Comparison of ENCODE assay signal across 18 cellular contexts in genomic region chr12:11348439-11348838, GRCh38. TPM values are rescaled to one million over a fixed set of nuclear protein-coding genes. Genes with fewer than 3 reads are reported as not detected.
DNase-seq lines count a peak whose midpoint lies in the region; ATAC-seq, FAIRE-seq and TF ChIP-seq lines count a peak whose summit lies in the region.
"Had no signal": no experiment of that assay in that cellular context is flagged by ENCODE, and none has a peak within 500 bp of the region (broad histone marks: within the 10 kb centered on the region; RNA-seq: fewer than 3 reads in every experiment).

No MANE protein-coding gene starts in this region.

- no peak for TF ChIP-seq RAD21 in HepG2 (CRISPR knock-in tag; IDR thresholded peaks at IDR 0.05)
- TF ChIP-seq RAD21 in K562 (CRISPR knock-in tag; conservative IDR thresholded peaks at IDR 0.05 in 1 of 2, IDR thresholded peaks at IDR 0.05 in 1 of 2), result no peak

- H3K27me3 Mint-ChIP-seq in activated T-cell treated with anti-CD3 and anti-CD28 coated beads, Interleukin-2, amount 50 U/mL, for 4 hours (ENCODE audit: low read depth), result no peaks in the 10 kb centered on the region

- no peaks in the 10 kb centered on the region for H3K9me1 ChIP-seq in K562 (ENCODE audit: control insufficient read depth, insufficient read depth, low read length)

- H4K8ac ChIP-seq in trophoblast cell (ENCODE audit: low read depth, low read length), result no peak overlapping the region

- BruUV-seq in HepG2 (replicated peaks; lab: Mats Ljungman, UMichigan), result no TSS peak
- BruUV-seq in K562 (replicated peaks; lab: Mats Ljungman, UMichigan), result no TSS peak

- H3K4me1 ChIP-seq in HepG2 (ENCODE audit: insufficient read depth, low read length) (peaks cover 7% of the 10 kb centered on the region; the same call in 1 of the 2 replicates), right lobe of liver (no peaks in the 10 kb centered on the region), K562 (replicated peaks in 1 of 2; ENCODE audit: control insufficient read depth in 2 of 2, insufficient read depth in 2 of 2, low read length in 2 of 2) (no peaks in the 10 kb centered on the region), trophoblast cell (ENCODE audit: control insufficient read depth in 1 of 2, insufficient read depth in 2 of 2, low read length in 2 of 2) (no peaks in the 10 kb centered on the region), vagina (no peaks in the 10 kb centered on the region)
- H3K4me1 ChIP-seq: A549 had no signal

- no peaks in the 10 kb centered on the region for H3K27me3 ChIP-seq in HepG2 (ENCODE audit: control insufficient read depth in 1 of 2, insufficient read depth in 2 of 2, low read length in 2 of 2)
- no peaks in the 10 kb centered on the region for H3K27me3 ChIP-seq in right lobe of liver
- H3K27me3 ChIP-seq in K562 (ENCODE audit: control insufficient read depth in 2 of 2, insufficient read depth in 2 of 2, low read length in 2 of 2), result no peaks in the 10 kb centered on the region
- no peaks in the 10 kb centered on the region for H3K27me3 ChIP-seq in trophoblast cell (ENCODE audit: insufficient read depth, low read length)
- no peaks in the 10 kb centered on the region for H3K27me3 ChIP-seq in vagina

- no peak overlapping the region for H3K4ac ChIP-seq in trophoblast cell (ENCODE audit: low read depth, low read length)

- DNase-seq in HepG2 (ENCODE audit: low spot score) (no peak), right lobe of liver (no peak), K562 (ENCODE audit: extremely low read depth in 1 of 4, low spot score in 3 of 4) (peak in 1 of 4 experiments; percentile 0), trophoblast cell (no peak), vagina (ENCODE audit: extremely low spot score in 2 of 2) (no peak)
- no peak for DNase-seq in effector CD8-positive, alpha-beta T cell (lab: John Stamatoyannopoulos, UW)
- no peak for DNase-seq in activated T-cell treated with anti-CD3 and anti-CD28 coated beads, Interleukin-2, amount 50 U/mL, for 4 hours
- DNase-seq: CD4-positive, alpha-beta memory T cell; DMS153; DMS79; GDM1 had no signal

- H3K4me3 ChIP-seq in HepG2 (replicated peaks in 1 of 3; ENCODE audit: insufficient read depth in 1 of 3, low read depth in 2 of 3, low read length in 3 of 3) (no peak overlapping the region), right lobe of liver (no peak overlapping the region), K562 (no peak overlapping the region), trophoblast cell (ENCODE audit: low read depth, low read length) (peak overlapping the region; percentile 23), vagina (no peak overlapping the region)
- H3K4me3 ChIP-seq: A549, GM23338 had no signal

- no peaks in the 10 kb centered on the region for H3K79me1 ChIP-seq in trophoblast cell (ENCODE audit: low read length)

- H3K9me3 ChIP-seq in HepG2 (ENCODE audit: low read length) (no peaks in the 10 kb centered on the region), right lobe of liver (no peaks in the 10 kb centered on the region), K562 (replicated peaks; ENCODE audit: control insufficient read depth, insufficient read depth, low read depth, low read length) (no peaks in the 10 kb centered on the region), trophoblast cell (ENCODE audit: insufficient read depth, low read depth, low read length) (no peaks in the 10 kb centered on the region), vagina (no peaks in the 10 kb centered on the region)
- H3K9me3 ChIP-seq: A549 had no signal

- no peak overlapping the region for H2BK120ac ChIP-seq in trophoblast cell (ENCODE audit: insufficient read depth, low read length, poor library complexity)

- H3K27ac ChIP-seq in HepG2 (ENCODE audit: extremely low read length, insufficient read depth, low read length), result no peak overlapping the region
- H3K27ac ChIP-seq in right lobe of liver, result no peak overlapping the region
- H3K27ac ChIP-seq in K562 (ENCODE audit: extremely low read depth, low read depth, low read length), result no peak overlapping the region
- no peak overlapping the region for H3K27ac ChIP-seq in trophoblast cell (ENCODE audit: low read depth, low read length)
- no peak overlapping the region for H3K27ac ChIP-seq in vagina
- H3K27ac ChIP-seq: 22Rv1, A549 had no signal

- no peak overlapping the region for H3K14ac ChIP-seq in trophoblast cell (ENCODE audit: low read length)

- no peaks in the 10 kb centered on the region for H3K36me3 ChIP-seq in HepG2 (replicated peaks in 1 of 2; ENCODE audit: control insufficient read depth in 1 of 2, insufficient read depth in 2 of 2, low read length in 2 of 2)
- H3K36me3 ChIP-seq in right lobe of liver, result no peaks in the 10 kb centered on the region
- no peaks in the 10 kb centered on the region for H3K36me3 ChIP-seq in K562 (ENCODE audit: control insufficient read depth, insufficient read depth, low read length)
- H3K36me3 ChIP-seq in trophoblast cell (ENCODE audit: control insufficient read depth in 1 of 2, insufficient read depth in 2 of 2, low read length in 2 of 2), result no peaks in the 10 kb centered on the region
- no peaks in the 10 kb centered on the region for H3K36me3 ChIP-seq in vagina

- no peak overlapping the region for H4K91ac ChIP-seq in trophoblast cell (ENCODE audit: low read depth, low read length)

- ATAC-seq in HepG2 (no peak), right lobe of liver (no peak), K562 (no peak)
- no peak for ATAC-seq in activated T-cell treated with anti-CD3 and anti-CD28 coated beads, Interleukin-2, amount 50 U/mL, for 4 hours

- in situ Hi-C loops in HepG2 (cut with HindIII; ENCODE audit: extremely low pct_ligation_motif_present, low pct_unique_long_range_greater_than_20kb), result no loop called here
- in situ Hi-C loops in K562 (cut with MboI), result loop anchor here (5.0 kb wide), 1 partner anchor 49 kb away; the partner anchor contains the start of gene PRB2

- no peak overlapping the region for H2BK5ac ChIP-seq in trophoblast cell (ENCODE audit: low read depth, low read length, poor library complexity)

- CTCF ChIA-PET in HepG2 (lab: Yijun Ruan, JAX; ENCODE audit: low intra/inter-chr PET ratio, low total read pairs), result no interaction called here
- CTCF ChIA-PET in K562 (lab: Yijun Ruan, JAX; ENCODE audit: low intra/inter-chr PET ratio), result no interaction called here

- WGBS in HepG2 (ENCODE audit: low lambda C conversion rate), result 5% methylated on average over 9 of the region's 9 CpGs
- WGBS in right lobe of liver (ENCODE audit: insufficient coverage, low coverage, low lambda C conversion rate, missing lambda C conversion rate), result 83% methylated on average over 9 of the region's 9 CpGs
- WGBS in K562 (ENCODE audit: insufficient coverage, low coverage, missing lambda C conversion rate), result 0% methylated on average over 6 of the region's 9 CpGs
- no CpG with 5 or more reads among the region's 9 CpGs for WGBS in trophoblast cell (ENCODE audit: extremely low coverage, insufficient coverage, insufficient read length)

- H3K9ac ChIP-seq in HepG2 (ENCODE audit: insufficient read depth, low read depth, low read length) (no peak overlapping the region), K562 (ENCODE audit: insufficient read depth in 1 of 2, low read depth in 2 of 2, low read length in 2 of 2) (no peak overlapping the region), trophoblast cell (ENCODE audit: low read length) (no peak overlapping the region)

- H3K36me3 Mint-ChIP-seq in activated T-cell treated with anti-CD3 and anti-CD28 coated beads, Interleukin-2, amount 50 U/mL, for 4 hours (ENCODE audit: insufficient read depth), result peaks cover 3% of the 10 kb centered on the region
- H3K36me3 Mint-ChIP-seq: CD14-positive monocyte; CD4-positive, alpha-beta memory T cell had no signal

- no peak overlapping the region for H2BK12ac ChIP-seq in trophoblast cell (ENCODE audit: low read length)

- H4K20me1 ChIP-seq in HepG2 (ENCODE audit: insufficient read depth, low read length), result no peaks in the 10 kb centered on the region
- no peaks in the 10 kb centered on the region for H4K20me1 ChIP-seq in K562 (replicated peaks; ENCODE audit: control insufficient read depth, insufficient read depth, low read length)

- H3K18ac ChIP-seq in trophoblast cell (ENCODE audit: low read length), result no peak overlapping the region

- H2AFZ ChIP-seq in HepG2 (ENCODE audit: low read length) (no peak overlapping the region), K562 (ENCODE audit: low read depth, low read length) (no peak overlapping the region), trophoblast cell (ENCODE audit: insufficient read depth, low read length, poor library complexity) (no peak overlapping the region)
- H2AFZ ChIP-seq: GM23338 had no signal

- TF ChIP-seq CTCF in HepG2 (CRISPR knock-in tag; IDR thresholded peaks at IDR 0.05), result no peak
- no peak for TF ChIP-seq CTCF in right lobe of liver (IDR thresholded peaks at IDR 0.05)
- no peak for TF ChIP-seq CTCF in K562 (IDR thresholded peaks at IDR 0.05 in 2 of 3, conservative IDR thresholded peaks at IDR 0.05 in 1 of 3; ENCODE audit: insufficient read depth in 2 of 3, low read depth in 1 of 3, low read length in 3 of 3)
- TF ChIP-seq CTCF in vagina (IDR thresholded peaks at IDR 0.05), result no peak

- no peak overlapping the region for H4K12ac ChIP-seq in trophoblast cell (ENCODE audit: low read depth, low read length)

- H2AK5ac ChIP-seq in trophoblast cell (ENCODE audit: low read length), result no peak overlapping the region

- no peak overlapping the region for H3K4me3 Mint-ChIP-seq in activated T-cell treated with anti-CD3 and anti-CD28 coated beads, Interleukin-2, amount 50 U/mL, for 4 hours
- H3K4me3 Mint-ChIP-seq: CD14-positive monocyte; CD4-positive, alpha-beta memory T cell; GM23338 had no signal

- no peaks in the 10 kb centered on the region for H3K79me2 ChIP-seq in HepG2 (ENCODE audit: insufficient read depth, low read length)
- no peaks in the 10 kb centered on the region for H3K79me2 ChIP-seq in K562 (ENCODE audit: control insufficient read depth, insufficient read depth, low read length)
- no peaks in the 10 kb centered on the region for H3K79me2 ChIP-seq in trophoblast cell (ENCODE audit: control insufficient read depth, insufficient read depth, low read length, poor library complexity)

- FAIRE-seq in HepG2 (lab: Jason Lieb, UNC) (no peak), K562 (lab: Jason Lieb, UNC) (no peak)
- FAIRE-seq: A549 had no signal

- H3K4me1 Mint-ChIP-seq in activated T-cell treated with anti-CD3 and anti-CD28 coated beads, Interleukin-2, amount 50 U/mL, for 4 hours (ENCODE audit: low read depth), result no peaks in the 10 kb centered on the region
- H3K4me1 Mint-ChIP-seq: CD14-positive monocyte; CD4-positive, alpha-beta memory T cell; GM23338 had no signal

- H3K9me3 Mint-ChIP-seq in activated T-cell treated with anti-CD3 and anti-CD28 coated beads, Interleukin-2, amount 50 U/mL, for 4 hours, result peaks cover 5% of the 10 kb centered on the region
- H3K9me3 Mint-ChIP-seq: GM23338 had no signal

- H3K4me2 ChIP-seq in HepG2 (ENCODE audit: low read depth, low read length), result no peak overlapping the region
- no peak overlapping the region for H3K4me2 ChIP-seq in K562 (ENCODE audit: insufficient read depth, low read length)
- H3K4me2 ChIP-seq in trophoblast cell (ENCODE audit: low read length), result no peak overlapping the region
- H3K4me2 ChIP-seq: A549, GM23338 had no signal

- H3K23ac ChIP-seq in trophoblast cell (ENCODE audit: low read length), result no peak overlapping the region

- no peak for TF ChIP-seq EP300 in HepG2 (IDR thresholded peaks at IDR 0.05; ENCODE audit: low read depth in 2 of 2, low read length in 2 of 2)
- no peak for TF ChIP-seq EP300 in HepG2 (CRISPR knock-in tag; IDR thresholded peaks at IDR 0.05; ENCODE audit: borderline replicate concordance)
- TF ChIP-seq EP300 in K562 (IDR thresholded peaks at IDR 0.05; ENCODE audit: low read length), result no peak

- no peak for TF ChIP-seq POLR2A in HepG2 (IDR thresholded peaks at IDR 0.05; ENCODE audit: insufficient read depth in 1 of 2, low read depth in 2 of 2, low read length in 2 of 2)
- TF ChIP-seq POLR2A in right lobe of liver (IDR thresholded peaks at IDR 0.05), result no peak
- no peak for TF ChIP-seq POLR2A in K562 (conservative IDR thresholded peaks at IDR 0.05)
- no peak for TF ChIP-seq POLR2A in vagina (IDR thresholded peaks at IDR 0.05)

- POLR2A ChIA-PET in HepG2 (lab: Yijun Ruan, JAX), result no interaction called here
- POLR2A ChIA-PET in K562 (lab: Yijun Ruan, JAX), result no interaction called here

- intact Hi-C loops in HepG2 (cut with micrococcal nuclease; ENCODE audit: unreplicated experiment), result no loop called here
- intact Hi-C loops in right lobe of liver (cut with DNase I), result no loop called here
- intact Hi-C loops in K562 (cut with micrococcal nuclease), result no loop called here
- intact Hi-C loops in vagina (cut with DNase I), result no loop called here

RNA-seq across cellular contexts. Expression of gene PRB4, which starts 38.2 kb away (rescaled TPM):
- total RNA-seq in HepG2 (2016; rRNA removed; fragmentation: Illumina TruSeq; extraction: Trizol), result not detected in 2 replicates
- not detected in 2 replicates for total RNA-seq in HepG2 (2016; cell fraction: cytosol; rRNA removed; fragmentation: Illumina TruSeq; extraction: Trizol; ENCODE audit: low read depth)
- not detected in 2 replicates for total RNA-seq in HepG2 (2016; cell fraction: insoluble cytoplasmic fraction; rRNA removed; fragmentation: Illumina TruSeq; extraction: Trizol)
- not detected in 2 replicates for total RNA-seq in HepG2 (2016; cell fraction: membrane; rRNA removed; fragmentation: Illumina TruSeq; extraction: Trizol)
- total RNA-seq in HepG2 (2016; cell fraction: nucleus; rRNA removed; fragmentation: Illumina TruSeq; extraction: Trizol), result not detected in 2 replicates
- polyA plus RNA-seq in HepG2 (2011; rRNA removed), result not detected in 2 replicates
- not detected in 2 replicates for polyA plus RNA-seq in HepG2 (2011; cell fraction: cytosol; rRNA removed)
- polyA plus RNA-seq in HepG2 (2011; cell fraction: nucleus; rRNA removed), result not detected in 2 replicates
- polyA plus RNA-seq in HepG2 (2012), result not detected in 2 replicates
- not detected in 2 replicates for polyA plus RNA-seq in HepG2 (2016; cell fraction: cytosol; fragmentation: Illumina TruSeq; extraction: Trizol; ENCODE audit: low read depth)
- not detected in 2 replicates for polyA plus RNA-seq in HepG2 (2016; cell fraction: insoluble cytoplasmic fraction; fragmentation: Illumina TruSeq; extraction: Trizol; ENCODE audit: low read depth)
- not detected in 2 replicates for polyA plus RNA-seq in HepG2 (2016; cell fraction: membrane; fragmentation: Illumina TruSeq; extraction: Trizol; ENCODE audit: low read depth)
- not detected in 2 replicates for polyA plus RNA-seq in HepG2 (2016; cell fraction: nucleus; fragmentation: Illumina TruSeq; extraction: Trizol; ENCODE audit: insufficient read depth, low read depth)
- not detected in 2 replicates for polyA minus RNA-seq in HepG2 (2011; rRNA and poly(A)+ RNA removed; ENCODE audit: low replicate concordance)
- polyA minus RNA-seq in HepG2 (2011; cell fraction: cytosol; rRNA and poly(A)+ RNA removed), result not detected in 2 replicates
- polyA minus RNA-seq in HepG2 (2011; cell fraction: nucleus; rRNA and poly(A)+ RNA removed), result not detected in 2 replicates
- total RNA-seq in right lobe of liver, result not detected
- total RNA-seq in K562 (2011; cell fraction: chromatin; rRNA removed; ENCODE audit: low replicate concordance), result not detected in 2 replicates
- total RNA-seq in K562 (2011; cell fraction: nucleolus; rRNA removed), result not detected in 2 replicates
- not detected in 2 replicates for total RNA-seq in K562 (2011; cell fraction: nucleoplasm; rRNA removed)
- total RNA-seq in K562 (2014; rRNA removed), result not detected in 2 replicates
- total RNA-seq in K562 (2014; rRNA removed; fragmentation: Illumina TruSeq; extraction: Trizol), result not detected in 2 replicates
- total RNA-seq in K562 (2015; rRNA removed; fragmentation: Illumina TruSeq; extraction: Trizol), result not detected in 2 replicates
- total RNA-seq in K562 (2021), result not detected in 2 replicates
- polyA plus RNA-seq in K562 (2011; rRNA removed), result not detected in 2 replicates
- not detected in 2 replicates for polyA plus RNA-seq in K562 (2011; cell fraction: cytosol; rRNA removed)
- polyA plus RNA-seq in K562 (2011; cell fraction: nucleus; rRNA removed), result not detected in 2 replicates
- polyA plus RNA-seq in K562 (2012), result not detected in 2 replicates
- not detected in 2 replicates for polyA plus RNA-seq in K562 (2014; fragmentation: Illumina TruSeq; extraction: Trizol)
- not detected for polyA plus RNA-seq in K562 (2014; fragmentation: Nextera tagmentation; extraction: Ambion mirVana)
- not detected in 2 replicates for polyA plus RNA-seq in K562 (2014; rRNA removed)
- polyA minus RNA-seq in K562 (2011; rRNA and poly(A)+ RNA removed), result not detected in 2 replicates
- not detected in 2 replicates for polyA minus RNA-seq in K562 (2011; cell fraction: cytosol; rRNA and poly(A)+ RNA removed)
- polyA minus RNA-seq in K562 (2011; cell fraction: nucleus; rRNA and poly(A)+ RNA removed), result not detected in 2 replicates
- 0.07 TPM in 1 of 2 replicates, not detected in the other for polyA plus RNA-seq in trophoblast cell (2013)
- total RNA-seq in activated T-cell treated with anti-CD3 and anti-CD28 coated beads, Interleukin-2, amount 50 U/mL, for 4 hours, result not detected
- not detected for total RNA-seq in vagina
- total RNA-seq: CD4-positive, alpha-beta memory T cell; Daoy; GM23338; H7 had no signal
- polyA plus RNA-seq: A549; BJ; CD14-positive monocyte; CD4-positive, alpha-beta memory T cell; GM23338 had no signal

RNA-seq across cellular contexts. Expression of gene PRB2, which starts 46.9 kb away (rescaled TPM):
- total RNA-seq in HepG2 (2016; rRNA removed; fragmentation: Illumina TruSeq; extraction: Trizol) (not detected in 2 replicates), right lobe of liver (not detected), K562 (2014; rRNA removed) (not detected in 2 replicates), K562 (2014; rRNA removed; fragmentation: Illumina TruSeq; extraction: Trizol) (not detected in 2 replicates), K562 (2015; rRNA removed; fragmentation: Illumina TruSeq; extraction: Trizol) (not detected in 2 replicates), K562 (2021) (not detected in 2 replicates), vagina (not detected)
- not detected in 2 replicates for total RNA-seq in HepG2 (2016; cell fraction: cytosol; rRNA removed; fragmentation: Illumina TruSeq; extraction: Trizol; ENCODE audit: low read depth)
- total RNA-seq in HepG2 (2016; cell fraction: insoluble cytoplasmic fraction; rRNA removed; fragmentation: Illumina TruSeq; extraction: Trizol), result not detected in 2 replicates
- total RNA-seq in HepG2 (2016; cell fraction: membrane; rRNA removed; fragmentation: Illumina TruSeq; extraction: Trizol), result not detected in 2 replicates
- not detected in 2 replicates for total RNA-seq in HepG2 (2016; cell fraction: nucleus; rRNA removed; fragmentation: Illumina TruSeq; extraction: Trizol)
- polyA plus RNA-seq in HepG2 (2011; rRNA removed) (not detected in 2 replicates), K562 (2011; rRNA removed) (not detected in 2 replicates), K562 (2014; fragmentation: Illumina TruSeq; extraction: Trizol) (not detected in 2 replicates), K562 (2014; fragmentation: Nextera tagmentation; extraction: Ambion mirVana) (not detected), K562 (2014; rRNA removed) (not detected in 2 replicates)
- not detected in 2 replicates for polyA plus RNA-seq in HepG2 (2011; cell fraction: cytosol; rRNA removed)
- polyA plus RNA-seq in HepG2 (2011; cell fraction: nucleus; rRNA removed), result not detected in 2 replicates
- polyA plus RNA-seq in HepG2 (2012), result not detected in 2 replicates
- not detected in 2 replicates for polyA plus RNA-seq in HepG2 (2016; cell fraction: cytosol; fragmentation: Illumina TruSeq; extraction: Trizol; ENCODE audit: low read depth)
- polyA plus RNA-seq in HepG2 (2016; cell fraction: insoluble cytoplasmic fraction; fragmentation: Illumina TruSeq; extraction: Trizol; ENCODE audit: low read depth), result not detected in 2 replicates
- not detected in 2 replicates for polyA plus RNA-seq in HepG2 (2016; cell fraction: membrane; fragmentation: Illumina TruSeq; extraction: Trizol; ENCODE audit: low read depth)
- polyA plus RNA-seq in HepG2 (2016; cell fraction: nucleus; fragmentation: Illumina TruSeq; extraction: Trizol; ENCODE audit: insufficient read depth, low read depth), result not detected in 2 replicates
- polyA minus RNA-seq in HepG2 (2011; rRNA and poly(A)+ RNA removed; ENCODE audit: low replicate concordance), result not detected in 2 replicates
- polyA minus RNA-seq in HepG2 (2011; cell fraction: cytosol; rRNA and poly(A)+ RNA removed), result not detected in 2 replicates
- not detected in 2 replicates for polyA minus RNA-seq in HepG2 (2011; cell fraction: nucleus; rRNA and poly(A)+ RNA removed)
- not detected in 2 replicates for total RNA-seq in K562 (2011; cell fraction: chromatin; rRNA removed; ENCODE audit: low replicate concordance)
- total RNA-seq in K562 (2011; cell fraction: nucleolus; rRNA removed), result not detected in 2 replicates
- total RNA-seq in K562 (2011; cell fraction: nucleoplasm; rRNA removed), result not detected in 2 replicates
- not detected in 2 replicates for polyA plus RNA-seq in K562 (2011; cell fraction: cytosol; rRNA removed)
- polyA plus RNA-seq in K562 (2011; cell fraction: nucleus; rRNA removed), result not detected in 2 replicates
- not detected in 2 replicates for polyA plus RNA-seq in K562 (2012)
- polyA minus RNA-seq in K562 (2011; rRNA and poly(A)+ RNA removed), result not detected in 2 replicates
- not detected in 2 replicates for polyA minus RNA-seq in K562 (2011; cell fraction: cytosol; rRNA and poly(A)+ RNA removed)
- polyA minus RNA-seq in K562 (2011; cell fraction: nucleus; rRNA and poly(A)+ RNA removed), result not detected in 2 replicates
- 0.11 and 0.14 TPM in 2 replicates for polyA plus RNA-seq in trophoblast cell (2013)
- not detected for total RNA-seq in activated T-cell treated with anti-CD3 and anti-CD28 coated beads, Interleukin-2, amount 50 U/mL, for 4 hours
- total RNA-seq: CD4-positive, alpha-beta memory T cell; Daoy; GM23338; H7 had no signal
- polyA plus RNA-seq: A549, BJ, CD14-positive monocyte, GM23338 had no signal

Comparison
In these comparisons a context has a peak if more than half of its experiments do, and no peak if none do; other contexts are left out.
1. Of the 241 proteins assayed by ChIP-seq in both HepG2 and K562: peak only in HepG2: none; only in K562: ATF1, CREM, MTA3 and NCOA1; in both: none; in neither: 235; mixed calls (peak in some experiments, not most) for 2.